8 cellular contexts compared by ENCODE assay signal in the genomic region with DNA sequence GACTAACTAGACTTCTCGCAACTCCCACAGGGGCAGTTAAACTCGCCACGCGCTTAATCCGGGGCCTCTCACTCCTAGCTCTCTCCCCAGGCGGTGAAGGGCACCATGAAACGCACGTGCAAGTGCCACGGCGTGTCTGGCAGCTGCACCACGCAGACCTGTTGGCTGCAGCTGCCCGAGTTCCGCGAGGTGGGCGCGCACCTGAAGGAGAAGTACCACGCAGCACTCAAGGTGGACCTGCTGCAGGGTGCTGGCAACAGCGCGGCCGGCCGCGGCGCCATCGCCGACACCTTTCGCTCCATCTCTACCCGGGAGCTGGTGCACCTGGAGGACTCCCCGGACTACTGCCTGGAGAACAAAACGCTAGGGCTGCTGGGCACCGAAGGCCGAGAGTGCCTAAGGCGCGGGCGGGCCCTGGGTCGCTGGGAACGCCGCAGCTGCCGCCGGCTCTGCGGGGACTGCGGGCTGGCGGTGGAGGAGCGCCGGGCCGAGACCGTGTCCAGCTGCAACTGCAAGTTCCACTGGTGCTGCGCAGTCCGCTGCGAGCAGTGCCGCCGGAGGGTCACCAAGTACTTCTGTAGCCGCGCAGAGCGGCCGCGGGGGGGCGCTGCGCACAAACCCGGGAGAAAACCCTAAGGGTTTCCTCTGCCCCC. TPM values are rescaled to one million over a fixed set of nuclear protein-coding genes. Genes with fewer than 3 reads are reported as not detected.
A peak's percentile ranks its signal among the peaks of the same experiment; 100 is the strongest.
DNase-seq lines count a peak whose midpoint lies in the region; ATAC-seq and TF ChIP-seq lines count a peak whose summit lies in the region.

No MANE protein-coding gene starts in this region.

- no peak overlapping the region for H3K27ac ChIP-seq in effector memory CD4-positive, alpha-beta T cell (ENCODE audit: insufficient read depth, low read length, poor library complexity, severe bottlenecking)
- H3K27ac ChIP-seq in lung (ENCODE audit: low read depth in 1 of 2, low read length in 1 of 2) = no peak overlapping the region

- peaks cover 6% of the 10 kb centered on the region for H3K36me3 ChIP-seq in effector memory CD4-positive, alpha-beta T cell (ENCODE audit: control insufficient read depth, insufficient read depth, low read length)
- peaks cover 3% of the 10 kb centered on the region in 2 donors for H3K36me3 ChIP-seq in lung (ENCODE audit: control insufficient read depth in 2 of 2, insufficient read depth in 2 of 2, low read length in 2 of 2)

- peak; percentile 50 for TF ChIP-seq CTCF in lung (IDR thresholded peaks at IDR 0.05; ENCODE audit: control extremely low read depth, extremely low read depth)

- peak; percentile 85 for DNase-seq in ELF-1 (ENCODE audit: low read depth, low spot score)
- DNase-seq in NCI-H748 treated with DMSO at 0.1 percent for 48 hours (lab: John Stamatoyannopoulos, UW) = peak; percentile 63
- DNase-seq in activated CD8-positive, alpha-beta memory T cell treated with anti-CD3 and anti-CD28 coated beads for 24 hours = peak; percentile 86
- DNase-seq in effector memory CD4-positive, alpha-beta T cell = peak; percentile 26 to 47 (median 38)
- peak; percentile 58 for DNase-seq in lung (ENCODE audit: low spot score)
- DNase-seq in stimulated activated CD4-positive, alpha-beta T cell treated with anti-CD3 and anti-CD28 coated beads, Interleukin-4, amount 100 ng/mL, for 24 hours = peak; percentile 58
- no peak for DNase-seq in cortex of kidney (lab: John Stamatoyannopoulos, UW)

- H3K9me3 ChIP-seq in effector memory CD4-positive, alpha-beta T cell (ENCODE audit: control insufficient read depth, low read length) = no peaks in the 10 kb centered on the region
- H3K9me3 ChIP-seq in lung (ENCODE audit: control insufficient read depth in 2 of 2, insufficient read depth in 1 of 2, low read length in 1 of 2) = no peaks in the 10 kb centered on the region

- 1% methylated on average over 58 to 59 of the region's 59 CpGs for WGBS in lung, 2 donors

- H3K4me3 ChIP-seq in effector memory CD4-positive, alpha-beta T cell (ENCODE audit: insufficient read depth, low read depth, low read length, poor library complexity, severe bottlenecking) = peak overlapping the region; percentile 73
- H3K4me3 ChIP-seq in lung = peak overlapping the region; percentile 43

- H3K4me1 ChIP-seq in effector memory CD4-positive, alpha-beta T cell (ENCODE audit: control insufficient read depth, insufficient read depth, low read length, poor library complexity, severe bottlenecking) = peaks cover 10% of the 10 kb centered on the region
- peaks cover 0 to 12% of the 10 kb centered on the region in 2 donors for H3K4me1 ChIP-seq in lung (ENCODE audit: control insufficient read depth in 2 of 2, insufficient read depth in 2 of 2, low read length in 2 of 2)

- peak; percentile 48 for ATAC-seq in HG03045 (IDR thresholded peaks at IDR 0.05; ENCODE audit: unreplicated experiment)
- peak; percentile 58 for ATAC-seq in lung (ENCODE audit: insufficient read depth, low FRiP score)

- H3K27me3 ChIP-seq in effector memory CD4-positive, alpha-beta T cell (replicated peaks; ENCODE audit: control insufficient read depth, insufficient read depth, low read length, poor library complexity, severe bottlenecking) = no peaks in the 10 kb centered on the region
- H3K27me3 ChIP-seq in lung (ENCODE audit: control insufficient read depth, insufficient read depth) = no peaks in the 10 kb centered on the region

RNA-seq across cellular contexts. Expression of a gene that starts 19.5 kb away (rescaled TPM):
- total RNA-seq in lung = under 1 TPM in 1 of 2 donors, not detected in 1; 0.15 TPM
- polyA plus RNA-seq in lung = under 1 TPM; 0.02 to 0.04 TPM

RNA-seq across cellular contexts. Expression of a gene that starts 37.4 kb away (rescaled TPM):
- total RNA-seq in lung = 1 to 10 TPM; 9.0 to 9.8 TPM
- 10 to 100 TPM in 1 of 2 donors, 1 to 10 TPM in 1; 4.8 to 10.5 TPM for polyA plus RNA-seq in lung

RNA-seq across cellular contexts. Expression of a gene that starts 47.4 kb away (rescaled TPM):
- total RNA-seq in lung = 100 to 1,000 TPM; 122 to 145 TPM
- 100 to 1,000 TPM; 290 to 369 TPM for polyA plus RNA-seq in lung

RNA-seq across cellular contexts. Expression of a gene that starts 53.4 kb away (rescaled TPM):
- 10 to 100 TPM; 18.1 to 32.3 TPM for total RNA-seq in lung
- polyA plus RNA-seq in lung = 1 to 10 TPM; 6.9 to 9.2 TPM
